1 cellular context compared by ENCODE assay signal in the genomic region with DNA sequence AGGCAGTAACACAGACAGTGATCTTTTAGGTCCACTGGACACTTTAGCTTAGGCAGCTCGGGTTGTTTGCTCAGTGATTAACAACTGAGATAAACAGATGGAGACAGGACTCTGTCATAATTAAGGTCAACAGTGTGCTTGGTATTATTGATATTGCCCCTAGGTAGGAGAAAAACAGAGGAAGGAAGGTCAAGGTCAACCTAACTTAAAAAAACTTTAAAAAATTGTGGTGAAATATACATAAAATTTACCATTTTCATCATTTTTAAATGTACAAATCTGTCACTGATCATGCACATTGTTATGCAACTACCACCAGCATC.
A peak's percentile ranks its signal among the peaks of the same experiment; 100 is the strongest.
TF ChIP-seq lines count a peak whose summit lies in the region.

No MANE protein-coding gene starts in this region.

TF ChIP-seq in HEK293, 187 proteins besides CTCF, POLR2A, EP300 and RAD21 (continued from another document and continues in another):
- TF ChIP-seq, protein P1, sequence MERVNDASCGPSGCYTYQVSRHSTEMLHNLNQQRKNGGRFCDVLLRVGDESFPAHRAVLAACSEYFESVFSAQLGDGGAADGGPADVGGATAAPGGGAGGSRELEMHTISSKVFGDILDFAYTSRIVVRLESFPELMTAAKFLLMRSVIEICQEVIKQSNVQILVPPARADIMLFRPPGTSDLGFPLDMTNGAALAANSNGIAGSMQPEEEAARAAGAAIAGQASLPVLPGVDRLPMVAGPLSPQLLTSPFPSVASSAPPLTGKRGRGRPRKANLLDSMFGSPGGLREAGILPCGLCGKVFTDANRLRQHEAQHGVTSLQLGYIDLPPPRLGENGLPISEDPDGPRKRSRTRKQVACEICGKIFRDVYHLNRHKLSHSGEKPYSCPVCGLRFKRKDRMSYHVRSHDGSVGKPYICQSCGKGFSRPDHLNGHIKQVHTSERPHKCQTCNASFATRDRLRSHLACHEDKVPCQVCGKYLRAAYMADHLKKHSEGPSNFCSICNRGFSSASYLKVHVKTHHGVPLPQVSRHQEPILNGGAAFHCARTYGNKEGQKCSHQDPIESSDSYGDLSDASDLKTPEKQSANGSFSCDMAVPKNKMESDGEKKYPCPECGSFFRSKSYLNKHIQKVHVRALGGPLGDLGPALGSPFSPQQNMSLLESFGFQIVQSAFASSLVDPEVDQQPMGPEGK (tag by site-specific recombination; IDR thresholded peaks at IDR 0.05): peak; percentile 24; the same call in 1 of the 2 replicates
- TF ChIP-seq, protein P2, sequence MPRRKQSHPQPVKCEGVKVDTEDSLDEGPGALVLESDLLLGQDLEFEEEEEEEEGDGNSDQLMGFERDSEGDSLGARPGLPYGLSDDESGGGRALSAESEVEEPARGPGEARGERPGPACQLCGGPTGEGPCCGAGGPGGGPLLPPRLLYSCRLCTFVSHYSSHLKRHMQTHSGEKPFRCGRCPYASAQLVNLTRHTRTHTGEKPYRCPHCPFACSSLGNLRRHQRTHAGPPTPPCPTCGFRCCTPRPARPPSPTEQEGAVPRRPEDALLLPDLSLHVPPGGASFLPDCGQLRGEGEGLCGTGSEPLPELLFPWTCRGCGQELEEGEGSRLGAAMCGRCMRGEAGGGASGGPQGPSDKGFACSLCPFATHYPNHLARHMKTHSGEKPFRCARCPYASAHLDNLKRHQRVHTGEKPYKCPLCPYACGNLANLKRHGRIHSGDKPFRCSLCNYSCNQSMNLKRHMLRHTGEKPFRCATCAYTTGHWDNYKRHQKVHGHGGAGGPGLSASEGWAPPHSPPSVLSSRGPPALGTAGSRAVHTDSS (tag by site-specific recombination; IDR thresholded peaks at IDR 0.05): no peak
- TF ChIP-seq, protein P3, sequence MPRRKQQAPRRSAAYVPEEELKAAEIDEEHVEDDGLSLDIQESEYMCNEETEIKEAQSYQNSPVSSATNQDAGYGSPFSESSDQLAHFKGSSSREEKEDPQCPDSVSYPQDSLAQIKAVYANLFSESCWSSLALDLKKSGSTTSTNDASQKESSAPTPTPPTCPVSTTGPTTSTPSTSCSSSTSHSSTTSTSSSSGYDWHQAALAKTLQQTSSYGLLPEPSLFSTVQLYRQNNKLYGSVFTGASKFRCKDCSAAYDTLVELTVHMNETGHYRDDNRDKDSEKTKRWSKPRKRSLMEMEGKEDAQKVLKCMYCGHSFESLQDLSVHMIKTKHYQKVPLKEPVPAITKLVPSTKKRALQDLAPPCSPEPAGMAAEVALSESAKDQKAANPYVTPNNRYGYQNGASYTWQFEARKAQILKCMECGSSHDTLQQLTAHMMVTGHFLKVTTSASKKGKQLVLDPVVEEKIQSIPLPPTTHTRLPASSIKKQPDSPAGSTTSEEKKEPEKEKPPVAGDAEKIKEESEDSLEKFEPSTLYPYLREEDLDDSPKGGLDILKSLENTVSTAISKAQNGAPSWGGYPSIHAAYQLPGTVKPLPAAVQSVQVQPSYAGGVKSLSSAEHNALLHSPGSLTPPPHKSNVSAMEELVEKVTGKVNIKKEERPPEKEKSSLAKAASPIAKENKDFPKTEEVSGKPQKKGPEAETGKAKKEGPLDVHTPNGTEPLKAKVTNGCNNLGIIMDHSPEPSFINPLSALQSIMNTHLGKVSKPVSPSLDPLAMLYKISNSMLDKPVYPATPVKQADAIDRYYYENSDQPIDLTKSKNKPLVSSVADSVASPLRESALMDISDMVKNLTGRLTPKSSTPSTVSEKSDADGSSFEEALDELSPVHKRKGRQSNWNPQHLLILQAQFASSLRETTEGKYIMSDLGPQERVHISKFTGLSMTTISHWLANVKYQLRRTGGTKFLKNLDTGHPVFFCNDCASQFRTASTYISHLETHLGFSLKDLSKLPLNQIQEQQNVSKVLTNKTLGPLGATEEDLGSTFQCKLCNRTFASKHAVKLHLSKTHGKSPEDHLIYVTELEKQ (tag by site-specific recombination; IDR thresholded peaks at IDR 0.05; ENCODE audit: borderline replicate concordance): peak; percentile 71; the same call in 1 of the 2 replicates
- TF ChIP-seq ZNF24 (tag by site-specific recombination; IDR thresholded peaks at IDR 0.05) (no peak), ZNF549 (tag by site-specific recombination; IDR thresholded peaks at IDR 0.05) (no peak), ZNF501 (tag by site-specific recombination; IDR thresholded peaks at IDR 0.05) (peak; percentile 19; the same call in 1 of the 2 replicates), ZNF621 (tag by site-specific recombination; IDR thresholded peaks at IDR 0.05) (no peak), ZNF157 (tag by site-specific recombination; IDR thresholded peaks at IDR 0.05) (no peak), ZNF600 (tag by site-specific recombination; IDR thresholded peaks at IDR 0.05) (no peak), ZNF785 (tag by site-specific recombination; IDR thresholded peaks at IDR 0.05) (no peak), ZNF670 (tag by site-specific recombination; IDR thresholded peaks at IDR 0.05; ENCODE audit: low read depth) (no peak), ZNF585B (tag by site-specific recombination; IDR thresholded peaks at IDR 0.05) (no peak), KLF1 (tag by site-specific recombination; IDR thresholded peaks at IDR 0.05) (no peak), ZNF561 (tag by site-specific recombination; IDR thresholded peaks at IDR 0.05; ENCODE audit: borderline replicate concordance) (0 out of 2 replicates have a peak, but pooled peaks have one; percentile 16), ZNF404 (tag by site-specific recombination; IDR thresholded peaks at IDR 0.05) (no peak), GLIS1 (tag by site-specific recombination; IDR thresholded peaks at IDR 0.05) (peak; percentile 88), GFI1B (tag by site-specific recombination; IDR thresholded peaks at IDR 0.05) (no peak; the same call in 1 of the 2 replicates), ZNF292 (tag by site-specific recombination; IDR thresholded peaks at IDR 0.05; ENCODE audit: borderline replicate concordance, low read depth) (no peak), ZNF473 (tag by site-specific recombination; IDR thresholded peaks at IDR 0.05) (no peak), ZFP37 (tag by site-specific recombination; IDR thresholded peaks at IDR 0.05) (no peak), ZNF114 (tag by site-specific recombination; IDR thresholded peaks at IDR 0.05) (no peak)
- TF ChIP-seq, protein P4, sequence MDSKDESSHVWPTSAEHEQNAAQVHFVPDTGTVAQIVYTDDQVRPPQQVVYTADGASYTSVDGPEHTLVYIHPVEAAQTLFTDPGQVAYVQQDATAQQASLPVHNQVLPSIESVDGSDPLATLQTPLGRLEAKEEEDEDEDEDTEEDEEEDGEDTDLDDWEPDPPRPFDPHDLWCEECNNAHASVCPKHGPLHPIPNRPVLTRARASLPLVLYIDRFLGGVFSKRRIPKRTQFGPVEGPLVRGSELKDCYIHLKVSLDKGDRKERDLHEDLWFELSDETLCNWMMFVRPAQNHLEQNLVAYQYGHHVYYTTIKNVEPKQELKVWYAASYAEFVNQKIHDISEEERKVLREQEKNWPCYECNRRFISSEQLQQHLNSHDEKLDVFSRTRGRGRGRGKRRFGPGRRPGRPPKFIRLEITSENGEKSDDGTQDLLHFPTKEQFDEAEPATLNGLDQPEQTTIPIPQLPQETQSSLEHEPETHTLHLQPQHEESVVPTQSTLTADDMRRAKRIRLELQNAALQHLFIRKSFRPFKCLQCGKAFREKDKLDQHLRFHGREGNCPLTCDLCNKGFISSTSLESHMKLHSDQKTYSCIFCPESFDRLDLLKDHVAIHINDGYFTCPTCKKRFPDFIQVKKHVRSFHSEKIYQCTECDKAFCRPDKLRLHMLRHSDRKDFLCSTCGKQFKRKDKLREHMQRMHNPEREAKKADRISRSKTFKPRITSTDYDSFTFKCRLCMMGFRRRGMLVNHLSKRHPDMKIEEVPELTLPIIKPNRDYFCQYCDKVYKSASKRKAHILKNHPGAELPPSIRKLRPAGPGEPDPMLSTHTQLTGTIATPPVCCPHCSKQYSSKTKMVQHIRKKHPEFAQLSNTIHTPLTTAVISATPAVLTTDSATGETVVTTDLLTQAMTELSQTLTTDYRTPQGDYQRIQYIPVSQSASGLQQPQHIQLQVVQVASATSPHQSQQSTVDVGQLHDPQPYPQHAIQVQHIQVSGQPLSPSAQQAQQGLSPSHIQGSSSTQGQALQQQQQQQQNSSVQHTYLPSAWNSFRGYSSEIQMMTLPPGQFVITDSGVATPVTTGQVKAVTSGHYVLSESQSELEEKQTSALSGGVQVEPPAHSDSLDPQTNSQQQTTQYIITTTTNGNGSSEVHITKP (tag by site-specific recombination; IDR thresholded peaks at IDR 0.05): peak; percentile 4; the same call in 1 of the 2 replicates
- TF ChIP-seq, protein P5, sequence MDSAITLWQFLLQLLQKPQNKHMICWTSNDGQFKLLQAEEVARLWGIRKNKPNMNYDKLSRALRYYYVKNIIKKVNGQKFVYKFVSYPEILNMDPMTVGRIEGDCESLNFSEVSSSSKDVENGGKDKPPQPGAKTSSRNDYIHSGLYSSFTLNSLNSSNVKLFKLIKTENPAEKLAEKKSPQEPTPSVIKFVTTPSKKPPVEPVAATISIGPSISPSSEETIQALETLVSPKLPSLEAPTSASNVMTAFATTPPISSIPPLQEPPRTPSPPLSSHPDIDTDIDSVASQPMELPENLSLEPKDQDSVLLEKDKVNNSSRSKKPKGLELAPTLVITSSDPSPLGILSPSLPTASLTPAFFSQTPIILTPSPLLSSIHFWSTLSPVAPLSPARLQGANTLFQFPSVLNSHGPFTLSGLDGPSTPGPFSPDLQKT (IDR thresholded peaks at IDR 0.05; ENCODE audit: borderline replicate concordance, low read depth, low read length): no peak
- TF ChIP-seq, protein P6, sequence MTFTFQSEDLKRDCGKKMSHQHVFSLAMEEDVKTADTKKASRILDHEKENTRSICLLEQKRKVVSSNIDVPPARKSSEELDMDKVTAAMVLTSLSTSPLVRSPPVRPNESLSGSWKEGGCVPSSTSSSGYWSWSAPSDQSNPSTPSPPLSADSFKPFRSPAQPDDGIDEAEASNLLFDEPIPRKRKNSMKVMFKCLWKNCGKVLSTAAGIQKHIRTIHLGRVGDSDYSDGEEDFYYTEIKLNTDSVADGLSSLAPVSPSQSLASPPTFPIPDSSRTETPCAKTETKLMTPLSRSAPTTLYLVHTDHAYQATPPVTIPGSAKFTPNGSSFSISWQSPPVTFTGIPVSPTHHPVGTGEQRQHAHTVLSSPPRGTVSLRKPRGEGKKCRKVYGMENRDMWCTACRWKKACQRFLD (tag by site-specific recombination; IDR thresholded peaks at IDR 0.05): no peak
- TF ChIP-seq, protein P7, sequence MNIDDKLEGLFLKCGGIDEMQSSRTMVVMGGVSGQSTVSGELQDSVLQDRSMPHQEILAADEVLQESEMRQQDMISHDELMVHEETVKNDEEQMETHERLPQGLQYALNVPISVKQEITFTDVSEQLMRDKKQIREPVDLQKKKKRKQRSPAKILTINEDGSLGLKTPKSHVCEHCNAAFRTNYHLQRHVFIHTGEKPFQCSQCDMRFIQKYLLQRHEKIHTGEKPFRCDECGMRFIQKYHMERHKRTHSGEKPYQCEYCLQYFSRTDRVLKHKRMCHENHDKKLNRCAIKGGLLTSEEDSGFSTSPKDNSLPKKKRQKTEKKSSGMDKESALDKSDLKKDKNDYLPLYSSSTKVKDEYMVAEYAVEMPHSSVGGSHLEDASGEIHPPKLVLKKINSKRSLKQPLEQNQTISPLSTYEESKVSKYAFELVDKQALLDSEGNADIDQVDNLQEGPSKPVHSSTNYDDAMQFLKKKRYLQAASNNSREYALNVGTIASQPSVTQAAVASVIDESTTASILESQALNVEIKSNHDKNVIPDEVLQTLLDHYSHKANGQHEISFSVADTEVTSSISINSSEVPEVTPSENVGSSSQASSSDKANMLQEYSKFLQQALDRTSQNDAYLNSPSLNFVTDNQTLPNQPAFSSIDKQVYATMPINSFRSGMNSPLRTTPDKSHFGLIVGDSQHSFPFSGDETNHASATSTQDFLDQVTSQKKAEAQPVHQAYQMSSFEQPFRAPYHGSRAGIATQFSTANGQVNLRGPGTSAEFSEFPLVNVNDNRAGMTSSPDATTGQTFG (tag by site-specific recombination; IDR thresholded peaks at IDR 0.05; ENCODE audit: borderline replicate concordance): no peak
- TF ChIP-seq, protein P8, sequence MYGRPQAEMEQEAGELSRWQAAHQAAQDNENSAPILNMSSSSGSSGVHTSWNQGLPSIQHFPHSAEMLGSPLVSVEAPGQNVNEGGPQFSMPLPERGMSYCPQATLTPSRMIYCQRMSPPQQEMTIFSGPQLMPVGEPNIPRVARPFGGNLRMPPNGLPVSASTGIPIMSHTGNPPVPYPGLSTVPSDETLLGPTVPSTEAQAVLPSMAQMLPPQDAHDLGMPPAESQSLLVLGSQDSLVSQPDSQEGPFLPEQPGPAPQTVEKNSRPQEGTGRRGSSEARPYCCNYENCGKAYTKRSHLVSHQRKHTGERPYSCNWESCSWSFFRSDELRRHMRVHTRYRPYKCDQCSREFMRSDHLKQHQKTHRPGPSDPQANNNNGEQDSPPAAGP (tag by site-specific recombination; IDR thresholded peaks at IDR 0.05): no peak
- TF ChIP-seq, protein P9, sequence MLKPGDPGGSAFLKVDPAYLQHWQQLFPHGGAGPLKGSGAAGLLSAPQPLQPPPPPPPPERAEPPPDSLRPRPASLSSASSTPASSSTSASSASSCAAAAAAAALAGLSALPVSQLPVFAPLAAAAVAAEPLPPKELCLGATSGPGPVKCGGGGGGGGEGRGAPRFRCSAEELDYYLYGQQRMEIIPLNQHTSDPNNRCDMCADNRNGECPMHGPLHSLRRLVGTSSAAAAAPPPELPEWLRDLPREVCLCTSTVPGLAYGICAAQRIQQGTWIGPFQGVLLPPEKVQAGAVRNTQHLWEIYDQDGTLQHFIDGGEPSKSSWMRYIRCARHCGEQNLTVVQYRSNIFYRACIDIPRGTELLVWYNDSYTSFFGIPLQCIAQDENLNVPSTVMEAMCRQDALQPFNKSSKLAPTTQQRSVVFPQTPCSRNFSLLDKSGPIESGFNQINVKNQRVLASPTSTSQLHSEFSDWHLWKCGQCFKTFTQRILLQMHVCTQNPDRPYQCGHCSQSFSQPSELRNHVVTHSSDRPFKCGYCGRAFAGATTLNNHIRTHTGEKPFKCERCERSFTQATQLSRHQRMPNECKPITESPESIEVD (tag by site-specific recombination; IDR thresholded peaks at IDR 0.05): peak; percentile 90
- TF ChIP-seq, protein P10, sequence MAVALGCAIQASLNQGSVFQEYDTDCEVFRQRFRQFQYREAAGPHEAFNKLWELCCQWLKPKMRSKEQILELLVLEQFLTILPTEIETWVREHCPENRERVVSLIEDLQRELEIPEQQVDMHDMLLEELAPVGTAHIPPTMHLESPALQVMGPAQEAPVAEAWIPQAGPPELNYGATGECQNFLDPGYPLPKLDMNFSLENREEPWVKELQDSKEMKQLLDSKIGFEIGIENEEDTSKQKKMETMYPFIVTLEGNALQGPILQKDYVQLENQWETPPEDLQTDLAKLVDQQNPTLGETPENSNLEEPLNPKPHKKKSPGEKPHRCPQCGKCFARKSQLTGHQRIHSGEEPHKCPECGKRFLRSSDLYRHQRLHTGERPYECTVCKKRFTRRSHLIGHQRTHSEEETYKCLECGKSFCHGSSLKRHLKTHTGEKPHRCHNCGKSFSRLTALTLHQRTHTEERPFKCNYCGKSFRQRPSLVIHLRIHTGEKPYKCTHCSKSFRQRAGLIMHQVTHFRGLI (tag by site-specific recombination; IDR thresholded peaks at IDR 0.05): no peak
- TF ChIP-seq, protein P11, sequence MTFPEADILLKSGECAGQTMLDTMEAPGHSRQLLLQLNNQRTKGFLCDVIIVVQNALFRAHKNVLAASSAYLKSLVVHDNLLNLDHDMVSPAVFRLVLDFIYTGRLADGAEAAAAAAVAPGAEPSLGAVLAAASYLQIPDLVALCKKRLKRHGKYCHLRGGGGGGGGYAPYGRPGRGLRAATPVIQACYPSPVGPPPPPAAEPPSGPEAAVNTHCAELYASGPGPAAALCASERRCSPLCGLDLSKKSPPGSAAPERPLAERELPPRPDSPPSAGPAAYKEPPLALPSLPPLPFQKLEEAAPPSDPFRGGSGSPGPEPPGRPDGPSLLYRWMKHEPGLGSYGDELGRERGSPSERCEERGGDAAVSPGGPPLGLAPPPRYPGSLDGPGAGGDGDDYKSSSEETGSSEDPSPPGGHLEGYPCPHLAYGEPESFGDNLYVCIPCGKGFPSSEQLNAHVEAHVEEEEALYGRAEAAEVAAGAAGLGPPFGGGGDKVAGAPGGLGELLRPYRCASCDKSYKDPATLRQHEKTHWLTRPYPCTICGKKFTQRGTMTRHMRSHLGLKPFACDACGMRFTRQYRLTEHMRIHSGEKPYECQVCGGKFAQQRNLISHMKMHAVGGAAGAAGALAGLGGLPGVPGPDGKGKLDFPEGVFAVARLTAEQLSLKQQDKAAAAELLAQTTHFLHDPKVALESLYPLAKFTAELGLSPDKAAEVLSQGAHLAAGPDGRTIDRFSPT (tag by site-specific recombination; IDR thresholded peaks at IDR 0.05): peak; percentile 75
